ENCODE assay signal across 9 cellular contexts in genomic region chr12:57523706-57524614, GRCh38. TPM values are rescaled to one million over a fixed set of nuclear protein-coding genes. Genes with fewer than 3 reads are reported as not detected.
DNase-seq lines count a peak whose midpoint lies in the region; ATAC-seq and TF ChIP-seq lines count a peak whose summit lies in the region.
"Had no signal": no experiment of that assay in that cellular context is flagged by ENCODE, and none has a peak within 500 bp of the region (broad histone marks: within the 10 kb centered on the region; RNA-seq: fewer than 3 reads in every experiment).

No MANE protein-coding gene starts in this region.

- H3K27ac ChIP-seq in SJSA1 (peak overlapping the region; percentile 46), esophagus (ENCODE audit: low read depth in 2 of 2, low read length in 1 of 2) (peak overlapping the region; percentile 97 to 99)

- no peak for ATAC-seq in GM19395 (IDR thresholded peaks at IDR 0.05; ENCODE audit: unreplicated experiment)
- no peak for ATAC-seq in HG02623 (IDR thresholded peaks at IDR 0.05; ENCODE audit: unreplicated experiment)
- no peak for ATAC-seq in HG03095 (IDR thresholded peaks at IDR 0.05; ENCODE audit: unreplicated experiment)
- no peak for ATAC-seq in GM18517 (IDR thresholded peaks at IDR 0.05; ENCODE audit: unreplicated experiment)

- peak overlapping the region; percentile 66 for H3K4me3 ChIP-seq in GM12875 (ENCODE audit: low read depth, low read length)
- peak overlapping the region; percentile 51 for H3K4me3 ChIP-seq in SJSA1
- peak overlapping the region; percentile 67 to 74 for H3K4me3 ChIP-seq in esophagus (ENCODE audit: low read depth in 1 of 2, low read length in 2 of 2)

- DNase-seq in SJSA1 (ENCODE audit: low read depth in 1 of 2, low spot score in 2 of 2) (peak in 1 of 2 experiments; percentile 85), retina (peak; percentile 18)

- H3K27me3 ChIP-seq in SJSA1 (replicated peaks) (no peaks in the 10 kb centered on the region), esophagus (ENCODE audit: control insufficient read depth in 1 of 2, insufficient read depth in 2 of 2, low read length in 2 of 2) (no peaks in the 10 kb centered on the region)

- TF ChIP-seq CTCF in GM12875 (IDR thresholded peaks at IDR 0.05; ENCODE audit: borderline replicate concordance, insufficient read depth, low read depth, low read length): no peak

- 57 to 60% methylated on average over 14 of the region's 14 CpGs for WGBS in esophagus, 2 donors

- H3K4me1 ChIP-seq in SJSA1 (replicated peaks) (peaks cover 45% of the 10 kb centered on the region), esophagus (ENCODE audit: control insufficient read depth in 2 of 2, insufficient read depth in 2 of 2, low read length in 1 of 2) (peaks cover 2 to 15% of the 10 kb centered on the region in 2 donors)

- H3K9me3 ChIP-seq in SJSA1 (replicated peaks): no peaks in the 10 kb centered on the region
- no peaks in the 10 kb centered on the region for H3K9me3 ChIP-seq in esophagus (ENCODE audit: control insufficient read depth in 2 of 2, insufficient read depth in 1 of 2, low read depth in 1 of 2, low read length in 1 of 2)

- H3K36me3 ChIP-seq in SJSA1 (peaks cover 73% of the 10 kb centered on the region), esophagus (ENCODE audit: control insufficient read depth in 2 of 2, insufficient read depth in 2 of 2, low read length in 1 of 2) (peaks cover 8 to 13% of the 10 kb centered on the region in 2 donors)

RNA-seq across cellular contexts. Expression of gene MBD6, which starts 1.3 kb away (rescaled TPM):
- total RNA-seq in SJSA1 (2014; rRNA removed; shearing (Covaris generic)): 63.3 and 70.5 TPM in 2 replicates
- polyA plus RNA-seq in esophagus: 10 to 100 TPM; 14.7 to 35.0 TPM

RNA-seq across cellular contexts. Expression of gene DDIT3, which starts 3.6 kb away (rescaled TPM):
- total RNA-seq in SJSA1 (2014; rRNA removed; shearing (Covaris generic)): 564 and 686 TPM in 2 replicates
- 10 to 100 TPM; 19.8 to 30.7 TPM for polyA plus RNA-seq in esophagus

RNA-seq across cellular contexts. Expression of gene DCTN2, which starts 23.0 kb away (rescaled TPM):
- total RNA-seq in SJSA1 (2014; rRNA removed; shearing (Covaris generic)): 3,855 and 4,325 TPM in 2 replicates
- 100 to 1,000 TPM in 1 of 2 donors, 10 to 100 TPM in 1; 77.4 to 159 TPM for polyA plus RNA-seq in esophagus

RNA-seq across cellular contexts. Expression of gene KIF5A, which starts 25.9 kb away (rescaled TPM):
- 2.1 and 2.8 TPM in 2 replicates for total RNA-seq in SJSA1 (2014; rRNA removed; shearing (Covaris generic))
- under 1 TPM; 0.12 to 0.24 TPM for polyA plus RNA-seq in esophagus
- total RNA-seq: myocyte had no signal

RNA-seq across cellular contexts. Expression of gene MARS1, which starts 36.1 kb away (rescaled TPM):
- total RNA-seq in SJSA1 (2014; rRNA removed; shearing (Covaris generic)): 3,352 and 4,750 TPM in 2 replicates
- polyA plus RNA-seq in esophagus: 100 to 1,000 TPM in 1 of 2 donors, 10 to 100 TPM in 1; 74.4 to 106 TPM
